Comparison of ENCODE assay signal across 9 cellular contexts in genomic region chr5:78527054-78527884, GRCh38.
DNase-seq lines count a peak whose midpoint lies in the region; ATAC-seq, FAIRE-seq and TF ChIP-seq lines count a peak whose summit lies in the region.
"Had no signal": no experiment of that assay in that cellular context is flagged by ENCODE, and none has a peak within 500 bp of the region (broad histone marks: within the 10 kb centered on the region; RNA-seq: fewer than 3 reads in every experiment).

No MANE protein-coding gene starts in this region.

- no peak for FAIRE-seq in small intestine (lab: Jason Lieb, UNC)

- peak overlapping the region in 3 of 5 experiments; percentile 22 to 88 (median 84) for H3K27ac Mint-ChIP-seq in brain
- H3K27ac Mint-ChIP-seq in activated CD4-positive, alpha-beta memory T cell treated with anti-CD3 and anti-CD28 coated beads for 36 hours: no peak overlapping the region

- H3K4me1 Mint-ChIP-seq in brain: peaks cover 55% of the 10 kb centered on the region
- H3K4me1 Mint-ChIP-seq in activated CD4-positive, alpha-beta memory T cell treated with anti-CD3 and anti-CD28 coated beads for 36 hours (ENCODE audit: low read depth): peaks cover 2% of the 10 kb centered on the region

- H3K27me3 Mint-ChIP-seq in brain: no peaks in the 10 kb centered on the region
- peaks cover 10% of the 10 kb centered on the region for H3K27me3 Mint-ChIP-seq in activated CD4-positive, alpha-beta memory T cell treated with anti-CD3 and anti-CD28 coated beads for 36 hours

- ATAC-seq in HG03095 (IDR thresholded peaks at IDR 0.05; ENCODE audit: unreplicated experiment): no peak

- intact Hi-C loops in activated CD4-positive, alpha-beta memory T cell treated with anti-CD3 and anti-CD28 coated beads for 36 hours (cut with micrococcal nuclease): no loop called here

- TF ChIP-seq CTCF in HFF-Myc (IDR thresholded peaks at IDR 0.05; ENCODE audit: low read depth, low read length, missing control alignments) (no peak), brain (conservative IDR thresholded peaks at IDR 0.05) (no peak)

- H3K4me3 ChIP-seq in HFF-Myc (replicated peaks; ENCODE audit: low read depth, low read length) (no peak overlapping the region), small intestine (ENCODE audit: low read depth in 1 of 2, low read length in 2 of 2) (no peak overlapping the region)

- WGBS in small intestine, 3 donors: 52 to 80% (median 71%) methylated on average over 9 of the region's 9 CpGs

- H3K27ac ChIP-seq in small intestine (ENCODE audit: low read depth in 1 of 2, low read length in 1 of 2): peak overlapping the region in 1 of 2 donors; percentile 89

- H3K36me3 ChIP-seq in small intestine (ENCODE audit: control insufficient read depth in 2 of 2, insufficient read depth in 2 of 2, low read length in 2 of 2): peaks cover 0 to 2% of the 10 kb centered on the region in 2 donors

- no peaks in the 10 kb centered on the region for H3K9me3 ChIP-seq in small intestine (ENCODE audit: control insufficient read depth, low read depth)

- no peaks in the 10 kb centered on the region for H3K27me3 ChIP-seq in small intestine (ENCODE audit: control insufficient read depth in 2 of 2, insufficient read depth in 2 of 2, low read length in 2 of 2)

- H3K4me3 Mint-ChIP-seq in brain: peak overlapping the region in 2 of 5 experiments; percentile 31 to 38
- no peak overlapping the region for H3K4me3 Mint-ChIP-seq in activated CD4-positive, alpha-beta memory T cell treated with anti-CD3 and anti-CD28 coated beads for 36 hours

- no peaks in the 10 kb centered on the region for H3K9me3 Mint-ChIP-seq in brain
- H3K9me3 Mint-ChIP-seq in activated CD4-positive, alpha-beta memory T cell treated with anti-CD3 and anti-CD28 coated beads for 36 hours: no peaks in the 10 kb centered on the region

- H3K36me3 Mint-ChIP-seq in brain: no peaks in the 10 kb centered on the region
- no peaks in the 10 kb centered on the region for H3K36me3 Mint-ChIP-seq in activated CD4-positive, alpha-beta memory T cell treated with anti-CD3 and anti-CD28 coated beads for 36 hours

- POLR2A ChIA-PET in activated CD4-positive, alpha-beta memory T cell treated with anti-CD3 and anti-CD28 coated beads for 36 hours (lab: Charles Lee): interaction anchor here (0.6 kb wide), 1 partner anchor 235 kb away, joined by 4 read pairs; no protein-coding TSS in a partner anchor

- CTCF ChIA-PET in activated CD4-positive, alpha-beta memory T cell treated with anti-CD3 and anti-CD28 coated beads for 36 hours (lab: Charles Lee): no interaction called here

- peaks cover 0 to 9% of the 10 kb centered on the region in 2 donors for H3K4me1 ChIP-seq in small intestine (ENCODE audit: control insufficient read depth in 2 of 2, insufficient read depth in 1 of 2, low read depth in 1 of 2, low read length in 1 of 2)

- DNase-seq in HFF-Myc (ENCODE audit: extremely low read depth, low read depth): peak; percentile 44
- peak; percentile 98 for DNase-seq in iris pigment epithelial cell (ENCODE audit: low read depth)
- DNase-seq in small intestine: peak; percentile 31
- DNase-seq in activated CD4-positive, alpha-beta memory T cell treated with anti-CD3 and anti-CD28 coated beads for 36 hours: no peak
- no peak for DNase-seq in retina
- no peak for DNase-seq in NCI-H1105 (lab: John Stamatoyannopoulos, UW)
- DNase-seq: glutamatergic neuron had no signal

Comparison
In these comparisons a context has a peak if more than half of its experiments do, and no peak if none do; other contexts are left out.
1. DNase-seq: peak in HFF-Myc (single experiment), iris pigment epithelial cell (single experiment) and small intestine (single experiment); none in activated CD4-positive, alpha-beta memory T cell treated with anti-CD3 and anti-CD28 coated beads for 36 hours (single experiment), retina (single experiment) and NCI-H1105 (single experiment).